21 cellular contexts compared by ENCODE assay signal in the genomic region with DNA sequence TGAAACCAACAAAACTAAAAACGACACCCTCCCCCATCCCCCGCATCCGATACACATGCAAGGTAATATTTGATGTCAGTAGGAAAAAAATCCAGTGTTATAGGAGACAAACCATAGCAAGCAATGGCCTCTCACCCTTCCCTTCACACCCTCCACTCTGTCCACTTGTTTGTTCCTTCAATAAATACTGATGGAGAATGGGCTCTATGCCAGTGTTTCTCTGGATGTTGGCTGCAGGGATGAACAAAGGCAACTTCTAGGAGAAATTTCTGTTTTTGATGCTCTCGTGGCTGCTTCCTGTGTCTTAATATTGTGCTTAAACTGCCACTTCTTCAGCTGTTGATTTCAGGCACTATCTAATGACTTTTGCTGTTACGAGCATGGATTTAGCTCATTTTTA.
A peak's percentile ranks its signal among the peaks of the same experiment; 100 is the strongest.
DNase-seq lines count a peak whose midpoint lies in the region; TF ChIP-seq lines count a peak whose summit lies in the region.
"Had no signal": no experiment of that assay in that cellular context is flagged by ENCODE, and none has a peak within 500 bp of the region (broad histone marks: within the 10 kb centered on the region; RNA-seq: fewer than 3 reads in every experiment).

No MANE protein-coding gene starts in this region.

- no peak for TF ChIP-seq EP300 in esophagus muscularis mucosa (IDR thresholded peaks at IDR 0.05)

- H3K27ac ChIP-seq in esophagus muscularis mucosa (replicated peaks in 1 of 4) = no peak overlapping the region
- H3K27ac ChIP-seq: 22Rv1; BLaER1 treated with 17β-estradiol and CSF1 and Interleukin-3, amounts not matched to agents 10 nM and 100 nM; KMS-11; SJSA1 had no signal

- no peaks in the 10 kb centered on the region for H3K27me3 ChIP-seq in esophagus muscularis mucosa
- H3K27me3 ChIP-seq: BLaER1 treated with 17β-estradiol and CSF1 and Interleukin-3, amounts not matched to agents 10 nM and 100 nM; SJSA1 had no signal

- no peak overlapping the region for H3K4me3 ChIP-seq in esophagus muscularis mucosa
- H3K4me3 ChIP-seq: BLaER1 treated with 17β-estradiol and CSF1 and Interleukin-3, amounts not matched to agents 10 nM and 100 nM; SJSA1 had no signal

- H3K36me3 ChIP-seq in esophagus muscularis mucosa = no peaks in the 10 kb centered on the region
- H3K36me3 ChIP-seq: BLaER1 treated with 17β-estradiol and CSF1 and Interleukin-3, amounts not matched to agents 10 nM and 100 nM; SJSA1 had no signal

- H3K36me3 Mint-ChIP-seq in HFFc6 (ENCODE audit: low read depth) = peaks cover 2% of the 10 kb centered on the region; the same call in 1 of the 2 replicates
- H3K36me3 Mint-ChIP-seq: CD8-positive, alpha-beta T cell had no signal

- no peak overlapping the region for H3K4me3 Mint-ChIP-seq in HFFc6
- H3K4me3 Mint-ChIP-seq: CD8-positive, alpha-beta T cell had no signal

- H3K27ac Mint-ChIP-seq in HFFc6 = no peak overlapping the region
- H3K27ac Mint-ChIP-seq: CD8-positive, alpha-beta T cell had no signal

- H3K27me3 Mint-ChIP-seq in HFFc6 (ENCODE audit: insufficient read depth) = no peaks in the 10 kb centered on the region

- peaks cover 0 to 3% (median 0%) of the 10 kb centered on the region in 4 donors for H3K4me1 ChIP-seq in esophagus muscularis mucosa
- H3K4me1 ChIP-seq: SJSA1 had no signal

- H3K9me3 ChIP-seq in esophagus muscularis mucosa = no peaks in the 10 kb centered on the region
- H3K9me3 ChIP-seq: SJSA1 had no signal

- WGBS in esophagus muscularis mucosa = 78% methylated on average over 5 of the region's 5 CpGs

- H3K4me1 Mint-ChIP-seq in HFFc6 (ENCODE audit: low read depth) = no peaks in the 10 kb centered on the region

- TF ChIP-seq POLR2A in esophagus muscularis mucosa (IDR thresholded peaks at IDR 0.05; ENCODE audit: low read depth) = no peak

- peak; percentile 5 for DNase-seq in DMS53 (lab: John Stamatoyannopoulos, UW)
- DNase-seq in DMS53 treated with DMSO at 0.1 percent for 48 hours (lab: John Stamatoyannopoulos, UW; ENCODE audit: unreplicated experiment) = no peak
- DNase-seq in Ammon's horn (ENCODE audit: low spot score) = peak; percentile 34
- DNase-seq in NCI-H1092 treated with DMSO at 0.1 percent for 48 hours (lab: John Stamatoyannopoulos, UW) = peak; percentile 22
- peak; percentile 2 to 9 for DNase-seq in hippocampal formation (lab: John Stamatoyannopoulos, UW)
- no peak for DNase-seq in esophagus muscularis mucosa (ENCODE audit: extremely low spot score)
- DNase-seq in CD1c-positive myeloid dendritic cell (ENCODE audit: extremely low spot score) = no peak
- no peak for DNase-seq in HFFc6
- DNase-seq: ACHN; Calu3; CD8-positive, alpha-beta T cell; DND-41; IMR-90; MV-4-11; NCI-H1436; NCI-H2081; T-helper 9 cell had no signal

- peaks cover 61% of the 10 kb centered on the region for H3K9me3 Mint-ChIP-seq in HFFc6
- H3K9me3 Mint-ChIP-seq: CD8-positive, alpha-beta T cell had no signal

- intact Hi-C loops in esophagus muscularis mucosa (cut with DNase I) = no loop called here

- TF ChIP-seq CTCF in esophagus muscularis mucosa (IDR thresholded peaks at IDR 0.05) (no peak), HFFc6 (IDR thresholded peaks at IDR 0.05) (no peak)

Comparison
In these comparisons a context has a peak if more than half of its experiments do, and no peak if none do; other contexts are left out.
1. DNase-seq: peak in DMS53 (single experiment), Ammon's horn (single experiment), NCI-H1092 treated with DMSO at 0.1 percent for 48 hours (single experiment) and hippocampal formation (2 of 2); none in DMS53 treated with DMSO at 0.1 percent for 48 hours (single experiment), esophagus muscularis mucosa (single experiment), CD1c-positive myeloid dendritic cell (single experiment) and HFFc6 (single experiment).